7 cellular contexts compared by ENCODE assay signal in genomic region chr12:56151672-56152131, GRCh38. TPM values are rescaled to one million over a fixed set of nuclear protein-coding genes. Genes with fewer than 3 reads are reported as not detected.
DNase-seq lines count a peak whose midpoint lies in the region; ATAC-seq, FAIRE-seq and TF ChIP-seq lines count a peak whose summit lies in the region.

No MANE protein-coding gene starts in this region.

- TF ChIP-seq POLR2A in H1 (IDR thresholded peaks at IDR 0.05; ENCODE audit: control extremely low read depth in 1 of 2, low read depth in 2 of 2, low read length in 2 of 2), result no peak

- no peak overlapping the region for H2BK12ac ChIP-seq in H1 (ENCODE audit: low read depth, low read length)

- peaks cover 5% of the 10 kb centered on the region for H3K23me2 ChIP-seq in H1 (ENCODE audit: low read depth, low read length)

- H2AFZ ChIP-seq in H1 (ENCODE audit: low read length), result 0 out of 2 replicates have a peak overlapping the region, but pooled peaks have one; percentile 5

- H3K27me3 Mint-ChIP-seq in activated CD4-positive, alpha-beta memory T cell treated with anti-CD3 and anti-CD28 coated beads for 36 hours, result no peaks in the 10 kb centered on the region
- no peaks in the 10 kb centered on the region for H3K27me3 Mint-ChIP-seq in naive thymus-derived CD8-positive, alpha-beta T cell

- CTCF ChIA-PET in activated CD4-positive, alpha-beta memory T cell treated with anti-CD3 and anti-CD28 coated beads for 36 hours (lab: Charles Lee), result interaction anchor here (0.7 to 4.6 kb wide), 15 partner anchors 9 to 477 kb away, joined by 3 to 54 read pairs (median 3); partner anchors contain the start of genes ESYT1, ORMDL2, PA2G4 and RNF41
- CTCF ChIA-PET in H1 (lab: Charles Lee; ENCODE audit: partially characterized antibody), result interaction anchor here (0.9 to 3.9 kb wide), 9 partner anchors 10 to 55 kb away, joined by 3 to 22 read pairs (median 4); partner anchors contain the start of genes ESYT1 and ZC3H10

- peak; percentile 37 to 77 (median 56) for TF ChIP-seq CTCF in H1 (IDR thresholded peaks at IDR 0.05; ENCODE audit: control extremely low read depth in 1 of 3, insufficient read depth in 1 of 3, low read depth in 1 of 3, low read length in 3 of 3)

- peaks cover 0 to 10% (median 8%) of the 10 kb centered on the region in 4 experiments; a peak in 5 of 7 replicates for H3K4me1 ChIP-seq in H1 (replicated peaks in 1 of 4; ENCODE audit: control insufficient read depth in 3 of 4, insufficient read depth in 4 of 4, low read length in 3 of 4)

- 0 out of 2 replicates have a peak overlapping the region, but pooled peaks have one; percentile 44 for H2BK5ac ChIP-seq in H1 (ENCODE audit: low read depth, low read length)

- peak overlapping the region; percentile 96 for H3K27ac Mint-ChIP-seq in activated CD4-positive, alpha-beta memory T cell treated with anti-CD3 and anti-CD28 coated beads for 36 hours
- H3K27ac Mint-ChIP-seq in naive thymus-derived CD8-positive, alpha-beta T cell, result peak overlapping the region; percentile 93 to 99 (median 98)

- H2BK120ac ChIP-seq in H1 (replicated peaks; ENCODE audit: low read depth, low read length), result no peak overlapping the region

- no peaks in the 10 kb centered on the region for H3K9me3 ChIP-seq in H1 (ENCODE audit: insufficient read depth in 2 of 2, low read depth in 1 of 2, low read length in 1 of 2)

- 0 out of 2 replicates have a peak overlapping the region, but pooled peaks have one; percentile 46 for H2BK15ac ChIP-seq in H1 (ENCODE audit: low read length)

- H4K91ac ChIP-seq in H1 (replicated peaks; ENCODE audit: insufficient read length, low read length), result no peak overlapping the region

- DNase-seq in NCI-H2196 treated with DMSO at 0.1 percent for 48 hours (lab: John Stamatoyannopoulos, UW; ENCODE audit: unreplicated experiment) (peak; percentile 17), H1 (ENCODE audit: low read depth in 1 of 2, low spot score in 2 of 2) (peak in 1 of 2 experiments; percentile 77), substantia nigra (lab: John Stamatoyannopoulos, UW) (peak in 12 of 49 donors; percentile 6 to 56 (median 30))
- peak; percentile 83 for DNase-seq in activated CD4-positive, alpha-beta memory T cell treated with anti-CD3 and anti-CD28 coated beads for 36 hours
- DNase-seq in naive thymus-derived CD8-positive, alpha-beta T cell, result peak; percentile 39 to 83 (median 60)

- H3K4me3 Mint-ChIP-seq in activated CD4-positive, alpha-beta memory T cell treated with anti-CD3 and anti-CD28 coated beads for 36 hours, result peak overlapping the region; percentile 78
- peak overlapping the region; percentile 81 to 95 (median 92) for H3K4me3 Mint-ChIP-seq in naive thymus-derived CD8-positive, alpha-beta T cell

- H3K27me3 ChIP-seq in H1 (replicated peaks in 1 of 4; ENCODE audit: control insufficient read depth in 3 of 4, extremely low read depth in 1 of 4, insufficient read depth in 3 of 4, low read length in 3 of 4), result no peaks in the 10 kb centered on the region; a peak in 1 of 7 replicates

- H3K9me3 Mint-ChIP-seq in activated CD4-positive, alpha-beta memory T cell treated with anti-CD3 and anti-CD28 coated beads for 36 hours, result no peaks in the 10 kb centered on the region
- no peaks in the 10 kb centered on the region for H3K9me3 Mint-ChIP-seq in naive thymus-derived CD8-positive, alpha-beta T cell

- intact Hi-C loops in activated CD4-positive, alpha-beta memory T cell treated with anti-CD3 and anti-CD28 coated beads for 36 hours (cut with micrococcal nuclease), result loop anchor here (1.0 to 2.0 kb wide), 7 partner anchors 9 to 221 kb away; partner anchors contain the start of genes DGKA, PA2G4, SMARCC2 and ZC3H10

- peaks cover 5% of the 10 kb centered on the region for H3K36me3 Mint-ChIP-seq in activated CD4-positive, alpha-beta memory T cell treated with anti-CD3 and anti-CD28 coated beads for 36 hours
- H3K36me3 Mint-ChIP-seq in naive thymus-derived CD8-positive, alpha-beta T cell, result peaks cover 0 to 1% (median 0%) of the 10 kb centered on the region in 3 donors

- no peak overlapping the region for H3K4ac ChIP-seq in H1 (replicated peaks; ENCODE audit: insufficient read length, low read depth, low read length)

- no peak overlapping the region for H2BK20ac ChIP-seq in H1 (ENCODE audit: low read length)

- peaks cover 3 to 13% (median 4%) of the 10 kb centered on the region in 4 experiments; a peak in 6 of 8 replicates for H3K36me3 ChIP-seq in H1 (ENCODE audit: control insufficient read depth in 2 of 4, insufficient read depth in 4 of 4, low read length in 3 of 4)

- H3K79me2 ChIP-seq in H1 (ENCODE audit: control insufficient read depth in 1 of 2, insufficient read depth in 2 of 2, low read length in 2 of 2), result peaks cover 0 to 6% of the 10 kb centered on the region in 2 experiments; a peak in 1 of 4 replicates

- peak; percentile 35 for ATAC-seq in GM18519 (IDR thresholded peaks at IDR 0.05; ENCODE audit: low FRiP score, unreplicated experiment)
- peak; percentile 47 for ATAC-seq in HG02870 (IDR thresholded peaks at IDR 0.05; ENCODE audit: unreplicated experiment)
- ATAC-seq in naive thymus-derived CD8-positive, alpha-beta T cell, result peak; percentile 75 to 77

- H3K4me1 Mint-ChIP-seq in activated CD4-positive, alpha-beta memory T cell treated with anti-CD3 and anti-CD28 coated beads for 36 hours (ENCODE audit: low read depth), result peaks cover 30% of the 10 kb centered on the region
- H3K4me1 Mint-ChIP-seq in naive thymus-derived CD8-positive, alpha-beta T cell, result peaks cover 15 to 44% (median 37%) of the 10 kb centered on the region in 4 donors

- peak overlapping the region; percentile 47 for H3K56ac ChIP-seq in H1 (replicated peaks; ENCODE audit: insufficient read length, low read depth, low read length)

- H3K9ac ChIP-seq in H1 (replicated peaks in 1 of 4; ENCODE audit: extremely low read depth in 1 of 4, low read depth in 3 of 4, low read length in 3 of 4), result peak overlapping the region in 3 of 4 experiments; percentile 55 to 69 (median 57); a peak in 6 of 7 replicates

- H3K4me2 ChIP-seq in H1 (ENCODE audit: insufficient read depth in 1 of 2, low read depth in 2 of 2, low read length in 2 of 2), result peak overlapping the region; percentile 67 to 70

- H2AK5ac ChIP-seq in H1 (ENCODE audit: low read depth, low read length), result no peak overlapping the region; the same call in 1 of the 2 replicates

- 17% methylated on average over 12 of the region's 12 CpGs; no CpG with 5 or more reads in 1 of the 2 experiments for WGBS in H1 (ENCODE audit: extremely low coverage in 1 of 2, insufficient coverage in 1 of 2, insufficient read length in 1 of 2, insufficient replicate concordance in 2 of 2, low coverage in 1 of 2, low lambda C conversion rate in 2 of 2, missing lambda C conversion rate in 1 of 2), 2 experiments

- H3K23ac ChIP-seq in H1 (ENCODE audit: insufficient read length), result no peak overlapping the region

- H4K5ac ChIP-seq in H1 (ENCODE audit: insufficient read length, low read depth, low read length), result peak overlapping the region; percentile 53

- peak overlapping the region; percentile 7; the same call in 1 of the 2 replicates for H4K8ac ChIP-seq in H1 (ENCODE audit: extremely low read depth, insufficient read depth, low read length)

- POLR2A ChIA-PET in activated CD4-positive, alpha-beta memory T cell treated with anti-CD3 and anti-CD28 coated beads for 36 hours (lab: Charles Lee), result interaction anchor here (0.5 to 1.5 kb wide), 9 partner anchors 9 to 71 kb away, joined by 3 to 15 read pairs (median 5); partner anchors contain the start of genes ESYT1 and ZC3H10
- POLR2A ChIA-PET in H1 (lab: Charles Lee; ENCODE audit: partially characterized antibody), result interaction anchor here (0.7 to 5.9 kb wide), 16 partner anchors 9 to 960 kb away, joined by 3 to 43 read pairs (median 7); partner anchors contain the start of genes ESYT1, PA2G4, RNF41 and RPL41
- POLR2A ChIA-PET in naive thymus-derived CD8-positive, alpha-beta T cell (lab: Charles Lee), result interaction anchor here (0.6 to 3.1 kb wide), 15 partner anchors 10 to 477 kb away, joined by 3 to 18 read pairs (median 6); partner anchors contain the start of genes CNPY2, PA2G4, RNF41 and SMARCC2

- peak; percentile 18 to 37; a peak in 2 of 4 replicates for TF ChIP-seq RAD21 in H1 (IDR thresholded peaks at IDR 0.05 in 1 of 2, conservative IDR thresholded peaks at IDR 0.05 in 1 of 2; ENCODE audit: low read depth in 2 of 2, low read length in 2 of 2)

- no peak for TF ChIP-seq EP300 in H1 (IDR thresholded peaks at IDR 0.05; ENCODE audit: borderline replicate concordance in 1 of 2, low read depth in 2 of 2, low read length in 2 of 2)

- H4K20me1 ChIP-seq in H1 (replicated peaks in 1 of 2; ENCODE audit: control insufficient read depth in 1 of 2, insufficient read depth in 2 of 2, low read length in 2 of 2), result no peaks in the 10 kb centered on the region

- H3K14ac ChIP-seq in H1 (ENCODE audit: insufficient read length), result no peak overlapping the region

- H3K79me1 ChIP-seq in H1 (ENCODE audit: low read depth, low read length), result 0 out of 2 replicates have a peak, but pooled peaks cover 2% of the 10 kb centered on the region

- no peak for FAIRE-seq in H1 (lab: Jason Lieb, UNC)

- H3K18ac ChIP-seq in H1 (ENCODE audit: extremely low read depth, low read length), result peak overlapping the region; percentile 81

- H3K27ac ChIP-seq in H1 (ENCODE audit: low read depth, low read length), result no peak overlapping the region
- H3K27ac ChIP-seq in substantia nigra (ENCODE audit: low read depth, low read length, poor library complexity, severe bottlenecking), result peak overlapping the region; percentile 84

- H3K4me3 ChIP-seq in H1 (ENCODE audit: extremely low read depth in 1 of 4, insufficient read depth in 2 of 4, low read depth in 3 of 4, low read length in 4 of 4), result peak overlapping the region; percentile 66 to 84 (median 82)

RNA-seq across cellular contexts. Expression of gene MYL6B, which starts 0.7 kb away (rescaled TPM):
- 10 to 100 TPM; 63.8 to 70.8 TPM for total RNA-seq in activated CD4-positive, alpha-beta memory T cell treated with anti-CD3 and anti-CD28 coated beads for 36 hours
- total RNA-seq in H1 (2021; fragmentation: NEBNext Ultra II Directional; extraction: Animal tissue kit (Norgen Biotek cat#: 25700)), result 162 and 163 TPM in 2 replicates
- polyA plus RNA-seq in H1 (2011; rRNA removed), result 146 and 202 TPM in 2 replicates
- polyA plus RNA-seq in H1 (2011; cell fraction: cytosol; rRNA removed), result 203 TPM
- polyA plus RNA-seq in H1 (2011; cell fraction: nucleus; rRNA removed), result 101 TPM
- polyA plus RNA-seq in H1 (2012, experiment 1 of 2), result 157 to 234 TPM (median 189 TPM) in 4 replicates
- polyA plus RNA-seq in H1 (2012, experiment 2 of 2), result 181 TPM
- 142 TPM for polyA plus RNA-seq in H1 (2013, experiment 1 of 2)
- polyA plus RNA-seq in H1 (2013, experiment 2 of 2), result 154 TPM
- polyA minus RNA-seq in H1 (2011; rRNA and poly(A)+ RNA removed), result 25.3 and 42.8 TPM in 2 replicates
- 43.2 TPM for polyA minus RNA-seq in H1 (2011; cell fraction: cytosol; rRNA and poly(A)+ RNA removed)
- polyA minus RNA-seq in H1 (2011; cell fraction: nucleus; rRNA and poly(A)+ RNA removed), result 35.9 TPM
- total RNA-seq in naive thymus-derived CD8-positive, alpha-beta T cell, result 1 to 10 TPM; 3.5 to 5.9 TPM
- polyA plus RNA-seq in naive thymus-derived CD8-positive, alpha-beta T cell, result 1 to 10 TPM; 3.4 to 4.0 (median 3.8) TPM

RNA-seq across cellular contexts. Expression of gene MYL6, which starts 6.5 kb away (rescaled TPM):
- 1,000 to 10,000 TPM; 1,196 to 1,215 TPM for total RNA-seq in activated CD4-positive, alpha-beta memory T cell treated with anti-CD3 and anti-CD28 coated beads for 36 hours
- total RNA-seq in H1 (2021; fragmentation: NEBNext Ultra II Directional; extraction: Animal tissue kit (Norgen Biotek cat#: 25700)), result 1,130 and 1,137 TPM in 2 replicates
- 1,664 and 2,279 TPM in 2 replicates for polyA plus RNA-seq in H1 (2011; rRNA removed)
- polyA plus RNA-seq in H1 (2011; cell fraction: cytosol; rRNA removed), result 2,537 TPM
- polyA plus RNA-seq in H1 (2011; cell fraction: nucleus; rRNA removed), result 757 TPM
- polyA plus RNA-seq in H1 (2012, experiment 1 of 2), result 1,613 to 1,753 TPM (median 1,678 TPM) in 4 replicates
- 2,029 TPM for polyA plus RNA-seq in H1 (2012, experiment 2 of 2)
- polyA plus RNA-seq in H1 (2013, experiment 1 of 2), result 1,115 TPM
- polyA plus RNA-seq in H1 (2013, experiment 2 of 2), result 1,167 TPM
- 392 and 510 TPM in 2 replicates for polyA minus RNA-seq in H1 (2011; rRNA and poly(A)+ RNA removed)
- 263 TPM for polyA minus RNA-seq in H1 (2011; cell fraction: cytosol; rRNA and poly(A)+ RNA removed)
- 608 TPM for polyA minus RNA-seq in H1 (2011; cell fraction: nucleus; rRNA and poly(A)+ RNA removed)
- 100 to 1,000 TPM; 421 to 448 TPM for total RNA-seq in naive thymus-derived CD8-positive, alpha-beta T cell
- 1,000 to 10,000 TPM; 1,813 to 2,533 (median 2,044) TPM for polyA plus RNA-seq in naive thymus-derived CD8-positive, alpha-beta T cell

RNA-seq across cellular contexts. Expression of gene ESYT1, which starts 23.6 kb away (rescaled TPM):
- 100 to 1,000 TPM; 142 to 146 TPM for total RNA-seq in activated CD4-positive, alpha-beta memory T cell treated with anti-CD3 and anti-CD28 coated beads for 36 hours
- total RNA-seq in H1 (2021; fragmentation: NEBNext Ultra II Directional; extraction: Animal tissue kit (Norgen Biotek cat#: 25700)), result 85.1 and 86.9 TPM in 2 replicates
- polyA plus RNA-seq in H1 (2011; rRNA removed), result 165 and 174 TPM in 2 replicates
- 109 TPM for polyA plus RNA-seq in H1 (2011; cell fraction: cytosol; rRNA removed)
- polyA plus RNA-seq in H1 (2011; cell fraction: nucleus; rRNA removed), result 167 TPM
- 58.5 to 85.3 TPM (median 79.3 TPM) in 4 replicates for polyA plus RNA-seq in H1 (2012, experiment 1 of 2)
- 88.6 TPM for polyA plus RNA-seq in H1 (2012, experiment 2 of 2)
- polyA plus RNA-seq in H1 (2013, experiment 1 of 2), result 133 TPM
- 120 TPM for polyA plus RNA-seq in H1 (2013, experiment 2 of 2)
- 180 and 199 TPM in 2 replicates for polyA minus RNA-seq in H1 (2011; rRNA and poly(A)+ RNA removed)
- 107 TPM for polyA minus RNA-seq in H1 (2011; cell fraction: cytosol; rRNA and poly(A)+ RNA removed)
- 81.1 TPM for polyA minus RNA-seq in H1 (2011; cell fraction: nucleus; rRNA and poly(A)+ RNA removed)
- 100 to 1,000 TPM; 257 to 270 TPM for total RNA-seq in naive thymus-derived CD8-positive, alpha-beta T cell
- polyA plus RNA-seq in naive thymus-derived CD8-positive, alpha-beta T cell, result 100 to 1,000 TPM; 354 to 433 (median 357) TPM

RNA-seq across cellular contexts. Expression of gene ZC3H10, which starts 33.6 kb away (rescaled TPM):
- total RNA-seq in activated CD4-positive, alpha-beta memory T cell treated with anti-CD3 and anti-CD28 coated beads for 36 hours, result 1 to 10 TPM; 5.1 to 7.2 TPM
- total RNA-seq in H1 (2021; fragmentation: NEBNext Ultra II Directional; extraction: Animal tissue kit (Norgen Biotek cat#: 25700)), result 11.2 and 12.5 TPM in 2 replicates
- polyA plus RNA-seq in H1 (2011; rRNA removed), result 4.0 and 5.1 TPM in 2 replicates
- polyA plus RNA-seq in H1 (2011; cell fraction: cytosol; rRNA removed), result 4.3 TPM
- 7.6 TPM for polyA plus RNA-seq in H1 (2011; cell fraction: nucleus; rRNA removed)
- polyA plus RNA-seq in H1 (2012, experiment 1 of 2), result 4.6 to 7.7 TPM (median 5.1 TPM) in 4 replicates
- polyA plus RNA-seq in H1 (2012, experiment 2 of 2), result 3.7 TPM
- polyA plus RNA-seq in H1 (2013, experiment 1 of 2), result 4.2 TPM
- 3.9 TPM for polyA plus RNA-seq in H1 (2013, experiment 2 of 2)
- polyA minus RNA-seq in H1 (2011; rRNA and poly(A)+ RNA removed), result 10.7 and 15.3 TPM in 2 replicates
- 7.1 TPM for polyA minus RNA-seq in H1 (2011; cell fraction: cytosol; rRNA and poly(A)+ RNA removed)
- polyA minus RNA-seq in H1 (2011; cell fraction: nucleus; rRNA and poly(A)+ RNA removed), result 34.0 TPM
- 10 to 100 TPM; 15.1 to 15.9 TPM for total RNA-seq in naive thymus-derived CD8-positive, alpha-beta T cell
- polyA plus RNA-seq in naive thymus-derived CD8-positive, alpha-beta T cell, result 1 to 10 TPM; 1.3 to 2.5 (median 1.8) TPM

RNA-seq across cellular contexts. Expression of gene RPL41, which starts 35.3 kb away (rescaled TPM):
- 1,000 to 10,000 TPM; 5,210 to 5,251 TPM for total RNA-seq in activated CD4-positive, alpha-beta memory T cell treated with anti-CD3 and anti-CD28 coated beads for 36 hours
- total RNA-seq in H1 (2021; fragmentation: NEBNext Ultra II Directional; extraction: Animal tissue kit (Norgen Biotek cat#: 25700)), result 4,440 and 4,619 TPM in 2 replicates
- polyA plus RNA-seq in H1 (2011; rRNA removed), result 10,552 and 16,488 TPM in 2 replicates
- polyA plus RNA-seq in H1 (2011; cell fraction: cytosol; rRNA removed), result 15,274 TPM
- polyA plus RNA-seq in H1 (2011; cell fraction: nucleus; rRNA removed), result 5,028 TPM
- polyA plus RNA-seq in H1 (2012, experiment 1 of 2), result 8,984 to 12,435 TPM (median 10,789 TPM) in 4 replicates
- 8,788 TPM for polyA plus RNA-seq in H1 (2012, experiment 2 of 2)
- 16,458 TPM for polyA plus RNA-seq in H1 (2013, experiment 1 of 2)
- polyA plus RNA-seq in H1 (2013, experiment 2 of 2), result 15,195 TPM
- 1,518 and 2,159 TPM in 2 replicates for polyA minus RNA-seq in H1 (2011; rRNA and poly(A)+ RNA removed)
- 1,097 TPM for polyA minus RNA-seq in H1 (2011; cell fraction: cytosol; rRNA and poly(A)+ RNA removed)
- 1,566 TPM for polyA minus RNA-seq in H1 (2011; cell fraction: nucleus; rRNA and poly(A)+ RNA removed)
- total RNA-seq in naive thymus-derived CD8-positive, alpha-beta T cell, result 1,000 to 10,000 TPM; 5,098 to 5,261 TPM
- polyA plus RNA-seq in naive thymus-derived CD8-positive, alpha-beta T cell, result over 10,000 TPM in 1 of 3 donors, 1,000 to 10,000 TPM in 2; 8,782 to 10,436 (median 9,902) TPM

Comparison
In these comparisons a context has a peak if more than half of its experiments do, and no peak if none do; other contexts are left out.
1. RNA of gene MYL6B, which starts 0.7 kb away (total RNA-seq): 162 to 163 TPM in H1 and 63.8 to 70.8 TPM in activated CD4-positive, alpha-beta memory T cell treated with anti-CD3 and anti-CD28 coated beads for 36 hours; 3.5 to 5.9 TPM in naive thymus-derived CD8-positive, alpha-beta T cell; every median in the first group is over 4 times any median in the second.
2. Peak in every context shown above with its lines, with median percentiles within 50 percentile points of each other: ATAC-seq.